12 cellular contexts compared by ENCODE assay signal in genomic region chr14:100904307-100905019, GRCh38. TPM values are rescaled to one million over a fixed set of nuclear protein-coding genes. Genes with fewer than 3 reads are reported as not detected.
DNase-seq lines count a peak whose midpoint lies in the region; TF ChIP-seq lines count a peak whose summit lies in the region.
"Had no signal": no experiment of that assay in that cellular context is flagged by ENCODE, and none has a peak within 500 bp of the region (broad histone marks: within the 10 kb centered on the region; RNA-seq: fewer than 3 reads in every experiment).

No MANE protein-coding gene starts in this region.

- TF ChIP-seq CTCF in C4-2B (conservative IDR thresholded peaks at IDR 0.05) (peak; percentile 24), HEK293 (tag by site-specific recombination; IDR thresholded peaks at IDR 0.05) (peak; percentile 29; the same call in 1 of the 2 replicates), brain microvascular endothelial cell (IDR thresholded peaks at IDR 0.05; ENCODE audit: low read depth, low read length, missing control alignments) (peak; percentile 59)

- H3K27ac ChIP-seq in C4-2B = no peak overlapping the region
- H3K27ac ChIP-seq in HEK293 (ENCODE audit: extremely low read depth, low read depth, low read length) = no peak overlapping the region
- H3K27ac ChIP-seq in brain microvascular endothelial cell = no peak overlapping the region
- H3K27ac ChIP-seq: ascending aorta, HL-60, upper lobe of left lung had no signal

- in situ Hi-C loops in brain microvascular endothelial cell (cut with HindIII; ENCODE audit: low pct_ligation_motif_present, low sequenced_read_pairs) (no loop called here), ACHN (cut with HindIII; ENCODE audit: low pct_ligation_motif_present, low pct_unique_long_range_greater_than_20kb, low sequenced_read_pairs) (no loop called here)

- H3K36me3 ChIP-seq in HEK293 (ENCODE audit: control insufficient read depth in 2 of 2, insufficient read depth in 1 of 2, low read length in 2 of 2) = no peaks in the 10 kb centered on the region
- peaks cover 59% of the 10 kb centered on the region for H3K36me3 ChIP-seq in brain microvascular endothelial cell (replicated peaks)
- H3K36me3 ChIP-seq: ascending aorta, upper lobe of left lung had no signal

- no peaks in the 10 kb centered on the region for H3K4me1 ChIP-seq in HEK293 (ENCODE audit: control insufficient read depth, insufficient read depth, low read length)
- H3K4me1 ChIP-seq: ascending aorta had no signal

- POLR2A ChIA-PET in HEK293 (lab: Yijun Ruan, JAX) = no interaction called here

- DNase-seq in brain microvascular endothelial cell (no peak), left kidney (ENCODE audit: low read depth, low spot score) (peak; percentile 89), middle frontal gyrus (ENCODE audit: extremely low spot score, low spot score) (no peak), mucosa of gallbladder (ENCODE audit: low spot score) (no peak), ureter (ENCODE audit: low spot score) (no peak), ACHN (no peak)
- DNase-seq: activated CD4-positive, alpha-beta T cell treated with anti-CD3 and anti-CD28 coated beads for 4 hours had no signal

- H3K9me3 ChIP-seq in HEK293 (ENCODE audit: control insufficient read depth, insufficient read depth, low read depth, low read length) = no peaks in the 10 kb centered on the region
- H3K9me3 ChIP-seq: ascending aorta, upper lobe of left lung had no signal

- H3K27me3 ChIP-seq in brain microvascular endothelial cell (replicated peaks) = peaks cover 2% of the 10 kb centered on the region
- H3K27me3 ChIP-seq: ascending aorta had no signal

- H3K4me3 ChIP-seq in HEK293 (ENCODE audit: low read depth, low read length) (no peak overlapping the region), brain microvascular endothelial cell (ENCODE audit: low read depth, low read length) (no peak overlapping the region)
- H3K4me3 ChIP-seq: ascending aorta, upper lobe of left lung had no signal

- CTCF ChIA-PET in HEK293 (lab: Yijun Ruan, JAX) = interaction anchor here (0.7 to 1.2 kb wide), 3 partner anchors 16 to 387 kb away, joined by 3 read pairs; no protein-coding TSS in a partner anchor

TF ChIP-seq in HEK293, 187 proteins besides CTCF, POLR2A, EP300 and RAD21 (continues in another document):
- TF ChIP-seq ZNF670 (tag by site-specific recombination; IDR thresholded peaks at IDR 0.05; ENCODE audit: low read depth) (no peak), ZNF658 (tag by site-specific recombination; IDR thresholded peaks at IDR 0.05) (no peak), ZNF416 (tag by site-specific recombination; IDR thresholded peaks at IDR 0.05) (no peak), ZNF629 (tag by site-specific recombination; IDR thresholded peaks at IDR 0.05) (no peak), ZNF560 (tag by site-specific recombination; IDR thresholded peaks at IDR 0.05; ENCODE audit: borderline replicate concordance) (no peak), ZIC2 (tag by site-specific recombination; IDR thresholded peaks at IDR 0.05) (no peak), ZNF335 (tag by site-specific recombination; conservative IDR thresholded peaks at IDR 0.05) (no peak), ZSCAN30 (tag by site-specific recombination; IDR thresholded peaks at IDR 0.05) (no peak), ZNF398 (tag by site-specific recombination; IDR thresholded peaks at IDR 0.05) (peak; percentile 25; the same call in 1 of the 2 replicates), GLIS2 (tag by site-specific recombination; IDR thresholded peaks at IDR 0.05) (peak; percentile 33; the same call in 1 of the 2 replicates), ZNF623 (tag by site-specific recombination; IDR thresholded peaks at IDR 0.05) (no peak), ZNF184 (tag by site-specific recombination; IDR thresholded peaks at IDR 0.05) (no peak), ZNF266 (tag by site-specific recombination; IDR thresholded peaks at IDR 0.05; ENCODE audit: low read depth) (no peak), TSHZ1 (tag by site-specific recombination; IDR thresholded peaks at IDR 0.05; ENCODE audit: borderline replicate concordance) (no peak), SP2 (tag by site-specific recombination; IDR thresholded peaks at IDR 0.05) (no peak)
- TF ChIP-seq, protein P1, sequence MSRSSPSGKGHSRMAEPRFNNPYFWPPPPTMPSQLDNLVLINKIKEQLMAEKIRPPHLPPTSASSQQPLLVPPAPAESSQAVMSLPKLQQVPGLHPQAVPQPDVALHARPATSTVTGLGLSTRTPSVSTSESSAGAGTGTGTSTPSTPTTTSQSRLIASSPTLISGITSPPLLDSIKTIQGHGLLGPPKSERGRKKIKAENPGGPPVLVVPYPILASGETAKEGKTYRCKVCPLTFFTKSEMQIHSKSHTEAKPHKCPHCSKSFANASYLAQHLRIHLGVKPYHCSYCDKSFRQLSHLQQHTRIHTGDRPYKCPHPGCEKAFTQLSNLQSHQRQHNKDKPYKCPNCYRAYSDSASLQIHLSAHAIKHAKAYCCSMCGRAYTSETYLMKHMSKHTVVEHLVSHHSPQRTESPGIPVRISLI (tag by site-specific recombination; IDR thresholded peaks at IDR 0.05) = no peak
- TF ChIP-seq, protein P2, sequence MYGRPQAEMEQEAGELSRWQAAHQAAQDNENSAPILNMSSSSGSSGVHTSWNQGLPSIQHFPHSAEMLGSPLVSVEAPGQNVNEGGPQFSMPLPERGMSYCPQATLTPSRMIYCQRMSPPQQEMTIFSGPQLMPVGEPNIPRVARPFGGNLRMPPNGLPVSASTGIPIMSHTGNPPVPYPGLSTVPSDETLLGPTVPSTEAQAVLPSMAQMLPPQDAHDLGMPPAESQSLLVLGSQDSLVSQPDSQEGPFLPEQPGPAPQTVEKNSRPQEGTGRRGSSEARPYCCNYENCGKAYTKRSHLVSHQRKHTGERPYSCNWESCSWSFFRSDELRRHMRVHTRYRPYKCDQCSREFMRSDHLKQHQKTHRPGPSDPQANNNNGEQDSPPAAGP (tag by site-specific recombination; IDR thresholded peaks at IDR 0.05) = no peak

RNA-seq across cellular contexts. Expression of gene RTL1, which starts 0.9 kb away (rescaled TPM):
- total RNA-seq in mucosa of gallbladder = 0.09 TPM
- not detected for total RNA-seq in ureter
- total RNA-seq: ascending aorta, upper lobe of left lung had no signal
